31 cellular contexts compared by ENCODE assay signal in the genomic region with DNA sequence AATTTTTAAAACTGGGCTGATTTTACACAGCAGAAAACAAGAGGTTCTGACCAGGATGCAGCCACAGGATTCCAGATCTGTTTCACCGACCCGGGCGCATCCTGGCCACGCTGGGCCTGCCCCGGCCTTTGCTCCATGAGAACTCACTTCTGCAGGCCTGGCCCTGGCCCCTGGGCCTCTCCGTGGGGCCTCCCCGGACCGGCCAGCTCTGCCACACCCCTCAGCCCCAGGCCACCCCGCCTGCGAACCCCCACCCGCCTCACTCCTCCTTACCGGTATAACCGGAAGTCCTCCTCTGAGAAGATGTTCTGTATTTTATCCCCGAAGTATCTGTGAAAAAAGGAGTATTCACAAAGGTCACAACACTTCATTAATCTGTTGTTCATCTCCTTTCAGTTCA. TPM values are rescaled to one million over a fixed set of nuclear protein-coding genes. Genes with fewer than 3 reads are reported as not detected.
"Had no signal": no experiment of that assay in that cellular context is flagged by ENCODE, and none has a peak within 500 bp of the region (broad histone marks: within the 10 kb centered on the region; RNA-seq: fewer than 3 reads in every experiment).

No MANE protein-coding gene starts in this region.

- H3K4me3 Mint-ChIP-seq: naive B cell; naive thymus-derived CD8-positive, alpha-beta T cell; natural killer cell treated with Interleukin-12 subunit alpha and Interleukin-12 subunit beta and Interleukin-15 and Interleukin-18, amount 100 ng/mL, for 72 hours; neural progenitor cell; stimulated activated effector memory CD8-positive, alpha-beta T cell treated with anti-CD3 and anti-CD28 coated beads, Interleukin-12 subunit alpha, Interleukin-12 subunit beta, amount 100 ng/mL, for 72 hours; stimulated activated naive B cell treated with anti-CD40 and anti-IgM and Interleukin-4, amounts not matched to agents 10 μg/mL and 1 μg/mL and 100 μg/mL, for 72 hours; stimulated activated naive CD8-positive, alpha-beta T cell treated with anti-CD3 and anti-CD28 coated beads, Interleukin-15, amount 100 ng/mL, for 72 hours; type B pancreatic cell had no signal

- H3K4me1 ChIP-seq: neural progenitor cell, parathyroid adenoma, testis, tibial artery, uterus had no signal

- H3K27ac ChIP-seq: neural progenitor cell, ovary, parathyroid adenoma, psoas muscle, right lobe of liver, sigmoid colon, suprapubic skin, testis, tibial artery, transverse colon, upper lobe of right lung, uterus had no signal

- H2AFZ ChIP-seq: neural progenitor cell, parathyroid adenoma had no signal

- H3K36me3 ChIP-seq: neural progenitor cell, ovary, right lobe of liver, transverse colon, uterus had no signal

- H3K27me3 ChIP-seq: neural progenitor cell, ovary, right lobe of liver, sigmoid colon, suprapubic skin, testis, tibial artery, transverse colon, upper lobe of right lung, uterus had no signal

- H3K9me3 Mint-ChIP-seq: naive B cell; naive thymus-derived CD8-positive, alpha-beta T cell; natural killer cell treated with Interleukin-12 subunit alpha and Interleukin-12 subunit beta and Interleukin-15 and Interleukin-18, amount 100 ng/mL, for 72 hours; neural progenitor cell; stimulated activated effector memory CD8-positive, alpha-beta T cell treated with anti-CD3 and anti-CD28 coated beads, Interleukin-12 subunit alpha, Interleukin-12 subunit beta, amount 100 ng/mL, for 72 hours; stimulated activated naive B cell treated with anti-CD40 and anti-IgM and Interleukin-4, amounts not matched to agents 10 μg/mL and 1 μg/mL and 100 μg/mL, for 72 hours; stimulated activated naive CD8-positive, alpha-beta T cell treated with anti-CD3 and anti-CD28 coated beads, Interleukin-15, amount 100 ng/mL, for 72 hours; type B pancreatic cell had no signal

- DNase-seq: naive B cell; nucleus accumbens; ovary; psoas muscle; right lobe of liver; sigmoid colon; small intestine; stimulated activated CD4-positive, alpha-beta T cell treated with anti-CD3 and anti-CD28 coated beads, Interleukin-15, amount 100 ng/mL, for 24 hours; stimulated activated CD4-positive, alpha-beta T cell treated with anti-CD3 and anti-CD28 coated beads, Interleukin-2, amount 100 ng/mL, for 24 hours; stimulated activated CD4-positive, alpha-beta T cell treated with anti-CD3 and anti-CD28 coated beads, Interleukin-2, amount 100 ng/mL, for 48 hours; stimulated activated CD4-positive, alpha-beta T cell treated with anti-CD3 and anti-CD28 coated beads, Interleukin-4, amount 100 ng/mL, for 24 hours; stimulated activated naive B cell treated with anti-CD40 and anti-IgM and Interleukin-4, amounts not matched to agents 10 μg/mL and 1 μg/mL and 100 μg/mL, for 72 hours; stimulated activated naive CD4-positive, alpha-beta T cell treated with Interleukin-2 at 50 U/mL for 16 hours; stimulated activated naive CD8-positive, alpha-beta T cell treated with anti-CD3 and anti-CD28 coated beads, Interleukin-15, amount 100 ng/mL, for 72 hours; substantia nigra; testis; tibial artery; transverse colon; upper lobe of right lung; uterus had no signal

- H3K27me3 Mint-ChIP-seq: naive B cell; naive thymus-derived CD8-positive, alpha-beta T cell; natural killer cell treated with Interleukin-12 subunit alpha and Interleukin-12 subunit beta and Interleukin-15 and Interleukin-18, amount 100 ng/mL, for 72 hours; progenitor cell of endocrine pancreas; stimulated activated naive B cell treated with anti-CD40 and anti-IgM and Interleukin-4, amounts not matched to agents 10 μg/mL and 1 μg/mL and 100 μg/mL, for 72 hours; stimulated activated naive CD8-positive, alpha-beta T cell treated with anti-CD3 and anti-CD28 coated beads, Interleukin-15, amount 100 ng/mL, for 72 hours; type B pancreatic cell had no signal

- H3K27ac Mint-ChIP-seq: naive B cell; naive thymus-derived CD8-positive, alpha-beta T cell; natural killer cell treated with Interleukin-12 subunit alpha and Interleukin-12 subunit beta and Interleukin-15 and Interleukin-18, amount 100 ng/mL, for 72 hours; neural progenitor cell; progenitor cell of endocrine pancreas; stimulated activated effector memory CD8-positive, alpha-beta T cell treated with anti-CD3 and anti-CD28 coated beads, Interleukin-12 subunit alpha, Interleukin-12 subunit beta, amount 100 ng/mL, for 72 hours; stimulated activated naive B cell treated with anti-CD40 and anti-IgM and Interleukin-4, amounts not matched to agents 10 μg/mL and 1 μg/mL and 100 μg/mL, for 72 hours; type B pancreatic cell had no signal

- H3K4me2 ChIP-seq: neural progenitor cell had no signal

- ATAC-seq: naive thymus-derived CD8-positive, alpha-beta T cell; natural killer cell treated with Interleukin-12 subunit alpha and Interleukin-12 subunit beta and Interleukin-15 and Interleukin-18, amount 100 ng/mL, for 72 hours; psoas muscle; right cardiac atrium; right lobe of liver; stimulated activated effector memory CD8-positive, alpha-beta T cell treated with anti-CD3 and anti-CD28 coated beads, Interleukin-12 subunit alpha, Interleukin-12 subunit beta, amount 100 ng/mL, for 72 hours; stimulated activated naive B cell treated with anti-CD40 and anti-IgM and Interleukin-4, amounts not matched to agents 10 μg/mL and 1 μg/mL and 100 μg/mL, for 72 hours; stimulated activated naive CD8-positive, alpha-beta T cell treated with anti-CD3 and anti-CD28 coated beads, Interleukin-15, amount 100 ng/mL, for 72 hours; upper lobe of right lung had no signal

- H3K4me3 ChIP-seq: neural progenitor cell, ovary, psoas muscle, right lobe of liver, sigmoid colon, suprapubic skin, testis, tibial artery, transverse colon, upper lobe of right lung, uterus had no signal

- H3K9me3 ChIP-seq: ovary, psoas muscle, right lobe of liver, sigmoid colon, suprapubic skin, testis, tibial artery, transverse colon, upper lobe of right lung, uterus had no signal

RNA-seq across cellular contexts. Expression of a gene that starts 33.5 kb away (rescaled TPM):
- total RNA-seq: naive thymus-derived CD8-positive, alpha-beta T cell; natural killer cell treated with Interleukin-12 subunit alpha and Interleukin-12 subunit beta and Interleukin-15 and Interleukin-18, amount 100 ng/mL, for 72 hours; omental fat pad; ovary; right lobe of liver; sigmoid colon; suprapubic skin; upper lobe of right lung; urinary bladder; uterus had no signal

RNA-seq across cellular contexts. Expression of a gene that starts 46.0 kb away (rescaled TPM):
- total RNA-seq: naive thymus-derived CD8-positive, alpha-beta T cell; natural killer cell treated with Interleukin-12 subunit alpha and Interleukin-12 subunit beta and Interleukin-15 and Interleukin-18, amount 100 ng/mL, for 72 hours; omental fat pad; ovary; progenitor cell of endocrine pancreas; right cardiac atrium; right lobe of liver; sigmoid colon; suprapubic skin; transverse colon; upper lobe of right lung; urinary bladder; uterus had no signal
